ENCODE assay signal across 8 cellular contexts in the genomic region with DNA sequence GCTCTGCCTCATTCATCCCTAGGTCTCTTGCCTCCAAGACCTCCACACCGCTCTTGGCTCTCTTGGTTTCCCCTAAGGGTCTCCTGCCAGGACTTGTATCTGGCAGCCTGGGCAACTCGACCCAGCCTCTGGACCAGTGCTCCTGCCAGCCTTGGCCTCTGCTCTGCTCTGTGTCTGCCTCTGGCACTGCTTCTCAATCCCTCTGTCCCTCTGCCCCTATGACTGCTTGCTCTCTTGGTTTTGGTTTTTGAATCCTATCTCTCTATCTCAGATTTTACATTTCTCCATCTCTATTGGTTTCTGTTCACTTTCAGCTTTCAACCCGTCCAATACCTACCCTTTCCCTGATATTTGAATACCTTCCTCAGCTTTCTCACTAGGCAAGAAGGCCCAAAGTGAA. TPM values are rescaled to one million over a fixed set of nuclear protein-coding genes. Genes with fewer than 3 reads are reported as not detected.
A peak's percentile ranks its signal among the peaks of the same experiment; 100 is the strongest.
DNase-seq lines count a peak whose midpoint lies in the region; ATAC-seq, FAIRE-seq and TF ChIP-seq lines count a peak whose summit lies in the region.

No MANE protein-coding gene starts in this region.

- no peak for TF ChIP-seq CTCF in left ventricle myocardium inferior (IDR thresholded peaks at IDR 0.05; ENCODE audit: borderline replicate concordance)
- TF ChIP-seq CTCF in pancreas (IDR thresholded peaks at IDR 0.05) = no peak

- H3K4me3 ChIP-seq in left ventricle myocardium inferior (peak overlapping the region; percentile 76), small intestine (ENCODE audit: low read depth in 1 of 2, low read length in 2 of 2) (no peak overlapping the region), pancreas (no peak overlapping the region)

- POLR2A ChIA-PET in activated CD4-positive, alpha-beta memory T cell treated with anti-CD3 and anti-CD28 coated beads for 36 hours (lab: Charles Lee) = interaction anchor here (0.8 to 1.0 kb wide), 2 partner anchors 26 to 133 kb away, joined by 3 read pairs; partner anchors contain the start of gene CBX5

- H3K27me3 ChIP-seq in left ventricle myocardium inferior (ENCODE audit: low read depth) = no peaks in the 10 kb centered on the region
- H3K27me3 ChIP-seq in small intestine (ENCODE audit: control insufficient read depth in 2 of 2, insufficient read depth in 2 of 2, low read length in 2 of 2) = no peaks in the 10 kb centered on the region
- H3K27me3 ChIP-seq in pancreas = no peaks in the 10 kb centered on the region

- H3K4me1 Mint-ChIP-seq in activated CD4-positive, alpha-beta memory T cell treated with anti-CD3 and anti-CD28 coated beads for 36 hours (ENCODE audit: low read depth) = peaks cover 66% of the 10 kb centered on the region

- H3K9me3 ChIP-seq in left ventricle myocardium inferior (replicated peaks) (no peaks in the 10 kb centered on the region), small intestine (ENCODE audit: control insufficient read depth, low read depth) (no peaks in the 10 kb centered on the region), pancreas (no peaks in the 10 kb centered on the region)

- ATAC-seq in GM21447 (IDR thresholded peaks at IDR 0.05; ENCODE audit: unreplicated experiment) (peak; percentile 33), pancreas (no peak)

- H3K4me3 Mint-ChIP-seq in activated CD4-positive, alpha-beta memory T cell treated with anti-CD3 and anti-CD28 coated beads for 36 hours = peak overlapping the region; percentile 64

- peaks cover 12% of the 10 kb centered on the region for H3K36me3 Mint-ChIP-seq in activated CD4-positive, alpha-beta memory T cell treated with anti-CD3 and anti-CD28 coated beads for 36 hours

- H3K36me3 ChIP-seq in left ventricle myocardium inferior (peaks cover 37% of the 10 kb centered on the region), small intestine (ENCODE audit: control insufficient read depth in 2 of 2, insufficient read depth in 2 of 2, low read length in 2 of 2) (peaks cover 0 to 3% of the 10 kb centered on the region in 2 donors), pancreas (no peaks in the 10 kb centered on the region)

- intact Hi-C loops in activated CD4-positive, alpha-beta memory T cell treated with anti-CD3 and anti-CD28 coated beads for 36 hours (cut with micrococcal nuclease) = loop anchor here (2.0 to 10.0 kb wide), 4 partner anchors 26 to 522 kb away; partner anchors contain the start of gene NCKAP1L
- intact Hi-C loops in left ventricle myocardium inferior (cut with micrococcal nuclease) = no loop called here
- intact Hi-C loops in pancreas (cut with DNase I) = no loop called here

- DNase-seq in activated CD4-positive, alpha-beta memory T cell treated with anti-CD3 and anti-CD28 coated beads for 36 hours = no peak
- no peak for DNase-seq in left ventricle myocardium inferior
- DNase-seq in small intestine = no peak
- no peak for DNase-seq in pancreas
- no peak for DNase-seq in NCI-H2171 treated with DMSO at 0.1 percent for 48 hours (lab: John Stamatoyannopoulos, UW)
- DNase-seq in HuH-7 (ENCODE audit: low spot score) = no peak
- no peak for DNase-seq in cerebellar nuclear complex (lab: John Stamatoyannopoulos, UW)

- CTCF ChIA-PET in activated CD4-positive, alpha-beta memory T cell treated with anti-CD3 and anti-CD28 coated beads for 36 hours (lab: Charles Lee) = interaction anchor here (1.0 to 14.5 kb wide), 6 partner anchors 12 to 197 kb away, joined by 3 to 319 read pairs (median 11); no protein-coding TSS in a partner anchor

- FAIRE-seq in small intestine (lab: Jason Lieb, UNC) = no peak
- FAIRE-seq in pancreas (lab: Jason Lieb, UNC) = no peak

- 65 to 79% (median 70%) methylated on average over 3 of the region's 3 CpGs for WGBS in small intestine, 3 donors
- 72 to 79% methylated on average over 3 of the region's 3 CpGs for WGBS in pancreas, 2 donors

- H3K4me1 ChIP-seq in left ventricle myocardium inferior = peaks cover 100% of the 10 kb centered on the region
- peaks cover 0 to 5% of the 10 kb centered on the region in 2 donors for H3K4me1 ChIP-seq in small intestine (ENCODE audit: control insufficient read depth in 2 of 2, insufficient read depth in 1 of 2, low read depth in 1 of 2, low read length in 1 of 2)
- H3K4me1 ChIP-seq in pancreas = peaks cover 9 to 30% (median 12%) of the 10 kb centered on the region in 3 donors

- H3K27ac ChIP-seq in left ventricle myocardium inferior (replicated peaks) (peak overlapping the region; percentile 89), small intestine (ENCODE audit: low read depth in 1 of 2, low read length in 1 of 2) (peak overlapping the region; percentile 16 to 35), pancreas (peak overlapping the region in 2 of 4 donors; percentile 33 to 44)

- no peaks in the 10 kb centered on the region for H3K27me3 Mint-ChIP-seq in activated CD4-positive, alpha-beta memory T cell treated with anti-CD3 and anti-CD28 coated beads for 36 hours

- no peaks in the 10 kb centered on the region for H3K9me3 Mint-ChIP-seq in activated CD4-positive, alpha-beta memory T cell treated with anti-CD3 and anti-CD28 coated beads for 36 hours

- peak overlapping the region; percentile 96 for H3K27ac Mint-ChIP-seq in activated CD4-positive, alpha-beta memory T cell treated with anti-CD3 and anti-CD28 coated beads for 36 hours

RNA-seq across cellular contexts. Expression of gene ITGA5, which starts 6.3 kb away (rescaled TPM):
- 10 to 100 TPM; 33.8 to 34.9 TPM for total RNA-seq in activated CD4-positive, alpha-beta memory T cell treated with anti-CD3 and anti-CD28 coated beads for 36 hours
- 55.3 TPM for total RNA-seq in left ventricle myocardium inferior
- polyA plus RNA-seq in small intestine = 10 to 100 TPM in 1 of 3 donors, 1 to 10 TPM in 2; 1.8 to 60.7 (median 3.0) TPM
- total RNA-seq in pancreas = 10 to 100 TPM in 4 of 6 donors, 1 to 10 TPM in 2; 9.5 to 27.1 (median 15.1) TPM
- 10 to 100 TPM; 19.0 to 32.2 TPM for polyA plus RNA-seq in pancreas

RNA-seq across cellular contexts. Expression of gene ZNF385A, which starts 28.3 kb away (rescaled TPM):
- total RNA-seq in activated CD4-positive, alpha-beta memory T cell treated with anti-CD3 and anti-CD28 coated beads for 36 hours = 1 to 10 TPM; 1.3 TPM
- total RNA-seq in left ventricle myocardium inferior = 7.1 TPM
- polyA plus RNA-seq in small intestine = 1 to 10 TPM in 2 of 3 donors, under 1 TPM in 1; 0.45 to 9.7 (median 7.7) TPM
- total RNA-seq in pancreas = 1 to 10 TPM in 5 of 6 donors, under 1 TPM in 1; 0.59 to 8.2 (median 2.6) TPM
- polyA plus RNA-seq in pancreas = 1 to 10 TPM; 2.8 to 3.6 TPM

RNA-seq across cellular contexts. Expression of gene GPR84, which starts 48.5 kb away (rescaled TPM):
- total RNA-seq in activated CD4-positive, alpha-beta memory T cell treated with anti-CD3 and anti-CD28 coated beads for 36 hours = 1 to 10 TPM; 2.4 to 2.6 TPM
- total RNA-seq in left ventricle myocardium inferior = not detected
- polyA plus RNA-seq in small intestine = under 1 TPM in 1 of 3 donors, not detected in 2; 0.33 TPM
- total RNA-seq in pancreas = under 1 TPM in 4 of 6 donors, not detected in 2; 0.32 to 0.87 (median 0.63) TPM
- under 1 TPM; 0.09 to 0.27 TPM for polyA plus RNA-seq in pancreas
